In genomic region chr17:61454095-61454931, GRCh38 we compare ENCODE assay signal across 1 cellular context.
TF ChIP-seq lines count a peak whose summit lies in the region.

No MANE protein-coding gene starts in this region.

TF ChIP-seq in HepG2, 621 proteins besides CTCF, POLR2A, EP300 and RAD21 (continues in another document):
- TF ChIP-seq ARID5B (CRISPR knock-in tag; IDR thresholded peaks at IDR 0.05) (no peak), WIZ (CRISPR knock-in tag; IDR thresholded peaks at IDR 0.05) (no peak), ZNF816 (CRISPR knock-in tag; IDR thresholded peaks at IDR 0.05; ENCODE audit: borderline replicate concordance) (no peak), SIX1 (CRISPR knock-in tag; IDR thresholded peaks at IDR 0.05; ENCODE audit: borderline replicate concordance) (no peak), SP4 (CRISPR knock-in tag; IDR thresholded peaks at IDR 0.05) (no peak), TP53 (CRISPR knock-in tag; conservative IDR thresholded peaks at IDR 0.05) (no peak), ZNF784 (CRISPR knock-in tag; IDR thresholded peaks at IDR 0.05; ENCODE audit: borderline replicate concordance) (no peak), ZNF251 (CRISPR knock-in tag; IDR thresholded peaks at IDR 0.05) (no peak), THAP11 (CRISPR knock-in tag; IDR thresholded peaks at IDR 0.05) (no peak), RELA (CRISPR knock-in tag; IDR thresholded peaks at IDR 0.05) (no peak), ZNF782 (CRISPR knock-in tag; IDR thresholded peaks at IDR 0.05; ENCODE audit: borderline replicate concordance) (no peak), ZNF589 (CRISPR knock-in tag; conservative IDR thresholded peaks at IDR 0.05) (no peak), ZNF749 (CRISPR knock-in tag; IDR thresholded peaks at IDR 0.05; ENCODE audit: borderline replicate concordance) (no peak), NR3C1 (CRISPR knock-in tag; IDR thresholded peaks at IDR 0.05) (no peak), ZSCAN31 (CRISPR knock-in tag; IDR thresholded peaks at IDR 0.05; ENCODE audit: low read depth) (no peak), HNF4G (IDR thresholded peaks at IDR 0.05; ENCODE audit: borderline replicate concordance, low read depth, low read length) (no peak), HNF4G (CRISPR knock-in tag; IDR thresholded peaks at IDR 0.05; ENCODE audit: borderline replicate concordance, low read depth) (no peak), ZNF430 (CRISPR knock-in tag; IDR thresholded peaks at IDR 0.05) (no peak), SIN3A (IDR thresholded peaks at IDR 0.05; ENCODE audit: borderline replicate concordance, low read depth, low read length) (0 out of 2 replicates have a peak, but pooled peaks have one; percentile 3), SP2 (CRISPR knock-in tag; IDR thresholded peaks at IDR 0.05) (no peak), ARNT (IDR thresholded peaks at IDR 0.05) (no peak), MAZ (IDR thresholded peaks at IDR 0.05; ENCODE audit: borderline replicate concordance, low read depth, low read length) (no peak), MAZ (CRISPR knock-in tag; IDR thresholded peaks at IDR 0.05; ENCODE audit: low read depth) (no peak), ZFP41 (CRISPR knock-in tag; IDR thresholded peaks at IDR 0.05; ENCODE audit: borderline replicate concordance) (peak; percentile 28; the same call in 1 of the 2 replicates), HNRNPL (IDR thresholded peaks at IDR 0.05; ENCODE audit: low read depth, low read length) (no peak), HDAC6 (IDR thresholded peaks at IDR 0.05; ENCODE audit: low read depth, low read length) (no peak), HOXA9 (CRISPR knock-in tag; IDR thresholded peaks at IDR 0.05; ENCODE audit: borderline replicate concordance) (no peak), DNMT1 (CRISPR knock-in tag; IDR thresholded peaks at IDR 0.05) (peak; percentile 80; the same call in 1 of the 2 replicates), HCFC1 (IDR thresholded peaks at IDR 0.05; ENCODE audit: low read depth, low read length) (no peak), CBFB (CRISPR knock-in tag; IDR thresholded peaks at IDR 0.05) (no peak), NRL (CRISPR knock-in tag; IDR thresholded peaks at IDR 0.05; ENCODE audit: borderline replicate concordance) (no peak), ZMYM2 (CRISPR knock-in tag; IDR thresholded peaks at IDR 0.05) (no peak), GABPB1 (CRISPR knock-in tag; IDR thresholded peaks at IDR 0.05) (0 out of 2 replicates have a peak, but pooled peaks have one; percentile 44), KDM2A (CRISPR knock-in tag; IDR thresholded peaks at IDR 0.05; ENCODE audit: borderline replicate concordance, low read depth) (no peak), CCAR2 (optimal IDR thresholded peaks at IDR 0.05; ENCODE audit: low read depth, low read length) (no peak), ZNF615 (CRISPR knock-in tag; IDR thresholded peaks at IDR 0.05; ENCODE audit: borderline replicate concordance) (no peak), E2F2 (CRISPR knock-in tag; IDR thresholded peaks at IDR 0.05; ENCODE audit: borderline replicate concordance) (no peak), CBX1 (IDR thresholded peaks at IDR 0.05; ENCODE audit: low read depth) (no peak), NPAS2 (CRISPR knock-in tag; IDR thresholded peaks at IDR 0.05; ENCODE audit: borderline replicate concordance) (no peak), ZNF878 (CRISPR knock-in tag; IDR thresholded peaks at IDR 0.05) (no peak), ARID2 (CRISPR knock-in tag; IDR thresholded peaks at IDR 0.05; ENCODE audit: borderline replicate concordance) (no peak), AKAP8 (CRISPR knock-in tag; IDR thresholded peaks at IDR 0.05) (peak; percentile 13; the same call in 1 of the 2 replicates)
- TF ChIP-seq, protein P1, sequence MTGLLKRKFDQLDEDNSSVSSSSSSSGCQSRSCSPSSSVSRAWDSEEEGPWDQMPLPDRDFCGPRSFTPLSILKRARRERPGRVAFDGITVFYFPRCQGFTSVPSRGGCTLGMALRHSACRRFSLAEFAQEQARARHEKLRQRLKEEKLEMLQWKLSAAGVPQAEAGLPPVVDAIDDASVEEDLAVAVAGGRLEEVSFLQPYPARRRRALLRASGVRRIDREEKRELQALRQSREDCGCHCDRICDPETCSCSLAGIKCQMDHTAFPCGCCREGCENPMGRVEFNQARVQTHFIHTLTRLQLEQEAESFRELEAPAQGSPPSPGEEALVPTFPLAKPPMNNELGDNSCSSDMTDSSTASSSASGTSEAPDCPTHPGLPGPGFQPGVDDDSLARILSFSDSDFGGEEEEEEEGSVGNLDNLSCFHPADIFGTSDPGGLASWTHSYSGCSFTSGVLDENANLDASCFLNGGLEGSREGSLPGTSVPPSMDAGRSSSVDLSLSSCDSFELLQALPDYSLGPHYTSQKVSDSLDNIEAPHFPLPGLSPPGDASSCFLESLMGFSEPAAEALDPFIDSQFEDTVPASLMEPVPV (CRISPR knock-in tag; IDR thresholded peaks at IDR 0.05): no peak
- TF ChIP-seq, protein P2, sequence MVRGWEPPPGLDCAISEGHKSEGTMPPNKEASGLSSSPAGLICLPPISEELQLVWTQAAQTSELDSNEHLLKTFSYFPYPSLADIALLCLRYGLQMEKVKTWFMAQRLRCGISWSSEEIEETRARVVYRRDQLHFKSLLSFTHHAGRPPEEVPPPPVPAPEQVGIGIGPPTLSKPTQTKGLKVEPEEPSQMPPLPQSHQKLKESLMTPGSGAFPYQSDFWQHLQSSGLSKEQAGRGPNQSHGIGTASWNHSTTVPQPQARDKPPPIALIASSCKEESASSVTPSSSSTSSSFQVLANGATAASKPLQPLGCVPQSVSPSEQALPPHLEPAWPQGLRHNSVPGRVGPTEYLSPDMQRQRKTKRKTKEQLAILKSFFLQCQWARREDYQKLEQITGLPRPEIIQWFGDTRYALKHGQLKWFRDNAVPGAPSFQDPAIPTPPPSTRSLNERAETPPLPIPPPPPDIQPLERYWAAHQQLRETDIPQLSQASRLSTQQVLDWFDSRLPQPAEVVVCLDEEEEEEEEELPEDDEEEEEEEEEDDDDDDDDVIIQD (CRISPR knock-in tag; IDR thresholded peaks at IDR 0.05; ENCODE audit: low read depth): no peak
- TF ChIP-seq, protein P3, sequence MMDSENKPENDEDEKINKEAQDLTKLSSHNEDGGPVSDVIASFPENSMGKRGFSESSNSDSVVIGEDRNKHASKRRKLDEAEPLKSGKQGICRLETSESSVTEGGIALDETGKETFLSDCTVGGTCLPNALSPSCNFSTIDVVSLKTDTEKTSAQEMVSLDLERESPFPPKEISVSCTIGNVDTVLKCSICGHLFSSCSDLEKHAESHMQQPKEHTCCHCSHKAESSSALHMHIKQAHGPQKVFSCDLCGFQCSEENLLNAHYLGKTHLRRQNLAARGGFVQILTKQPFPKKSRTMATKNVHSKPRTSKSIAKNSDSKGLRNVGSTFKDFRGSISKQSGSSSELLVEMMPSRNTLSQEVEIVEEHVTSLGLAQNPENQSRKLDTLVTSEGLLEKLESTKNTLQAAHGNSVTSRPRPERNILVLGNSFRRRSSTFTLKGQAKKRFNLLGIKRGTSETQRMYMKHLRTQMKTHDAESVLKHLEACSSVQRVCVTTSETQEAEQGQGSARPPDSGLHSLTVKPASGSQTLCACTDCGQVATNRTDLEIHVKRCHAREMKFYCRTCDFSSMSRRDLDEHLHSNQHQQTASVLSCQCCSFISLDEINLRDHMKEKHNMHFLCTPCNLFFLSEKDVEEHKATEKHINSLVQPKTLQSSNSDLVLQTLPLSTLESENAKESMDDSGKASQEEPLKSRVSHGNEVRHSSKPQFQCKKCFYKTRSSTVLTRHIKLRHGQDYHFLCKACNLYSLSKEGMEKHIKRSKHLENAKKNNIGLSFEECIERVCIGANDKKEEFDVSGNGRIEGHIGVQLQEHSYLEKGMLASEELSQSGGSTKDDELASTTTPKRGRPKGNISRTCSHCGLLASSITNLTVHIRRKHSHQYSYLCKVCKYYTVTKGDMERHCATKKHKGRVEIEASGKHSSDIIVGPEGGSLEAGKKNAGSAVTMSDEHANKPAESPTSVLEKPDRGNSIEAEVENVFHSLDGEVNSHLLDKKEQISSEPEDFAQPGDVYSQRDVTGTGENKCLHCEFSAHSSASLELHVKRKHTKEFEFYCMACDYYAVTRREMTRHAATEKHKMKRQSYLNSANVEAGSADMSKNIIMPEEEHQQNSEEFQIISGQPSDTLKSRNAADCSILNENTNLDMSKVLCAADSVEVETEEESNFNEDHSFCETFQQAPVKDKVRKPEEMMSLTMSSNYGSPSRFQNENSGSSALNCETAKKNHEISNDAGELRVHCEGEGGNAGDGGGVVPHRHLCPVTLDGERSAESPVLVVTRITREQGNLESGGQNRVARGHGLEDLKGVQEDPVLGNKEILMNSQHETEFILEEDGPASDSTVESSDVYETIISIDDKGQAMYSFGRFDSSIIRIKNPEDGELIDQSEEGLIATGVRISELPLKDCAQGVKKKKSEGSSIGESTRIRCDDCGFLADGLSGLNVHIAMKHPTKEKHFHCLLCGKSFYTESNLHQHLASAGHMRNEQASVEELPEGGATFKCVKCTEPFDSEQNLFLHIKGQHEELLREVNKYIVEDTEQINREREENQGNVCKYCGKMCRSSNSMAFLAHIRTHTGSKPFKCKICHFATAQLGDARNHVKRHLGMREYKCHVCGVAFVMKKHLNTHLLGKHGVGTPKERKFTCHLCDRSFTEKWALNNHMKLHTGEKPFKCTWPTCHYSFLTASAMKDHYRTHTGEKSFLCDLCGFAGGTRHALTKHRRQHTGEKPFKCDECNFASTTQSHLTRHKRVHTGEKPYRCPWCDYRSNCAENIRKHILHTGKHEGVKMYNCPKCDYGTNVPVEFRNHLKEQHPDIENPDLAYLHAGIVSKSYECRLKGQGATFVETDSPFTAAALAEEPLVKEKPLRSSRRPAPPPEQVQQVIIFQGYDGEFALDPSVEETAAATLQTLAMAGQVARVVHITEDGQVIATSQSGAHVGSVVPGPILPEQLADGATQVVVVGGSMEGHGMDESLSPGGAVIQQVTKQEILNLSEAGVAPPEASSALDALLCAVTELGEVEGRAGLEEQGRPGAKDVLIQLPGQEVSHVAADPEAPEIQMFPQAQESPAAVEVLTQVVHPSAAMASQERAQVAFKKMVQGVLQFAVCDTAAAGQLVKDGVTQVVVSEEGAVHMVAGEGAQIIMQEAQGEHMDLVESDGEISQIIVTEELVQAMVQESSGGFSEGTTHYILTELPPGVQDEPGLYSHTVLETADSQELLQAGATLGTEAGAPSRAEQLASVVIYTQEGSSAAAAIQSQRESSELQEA (CRISPR knock-in tag; IDR thresholded peaks at IDR 0.05; ENCODE audit: not compliant biosample characterization): no peak
- TF ChIP-seq, protein P4, sequence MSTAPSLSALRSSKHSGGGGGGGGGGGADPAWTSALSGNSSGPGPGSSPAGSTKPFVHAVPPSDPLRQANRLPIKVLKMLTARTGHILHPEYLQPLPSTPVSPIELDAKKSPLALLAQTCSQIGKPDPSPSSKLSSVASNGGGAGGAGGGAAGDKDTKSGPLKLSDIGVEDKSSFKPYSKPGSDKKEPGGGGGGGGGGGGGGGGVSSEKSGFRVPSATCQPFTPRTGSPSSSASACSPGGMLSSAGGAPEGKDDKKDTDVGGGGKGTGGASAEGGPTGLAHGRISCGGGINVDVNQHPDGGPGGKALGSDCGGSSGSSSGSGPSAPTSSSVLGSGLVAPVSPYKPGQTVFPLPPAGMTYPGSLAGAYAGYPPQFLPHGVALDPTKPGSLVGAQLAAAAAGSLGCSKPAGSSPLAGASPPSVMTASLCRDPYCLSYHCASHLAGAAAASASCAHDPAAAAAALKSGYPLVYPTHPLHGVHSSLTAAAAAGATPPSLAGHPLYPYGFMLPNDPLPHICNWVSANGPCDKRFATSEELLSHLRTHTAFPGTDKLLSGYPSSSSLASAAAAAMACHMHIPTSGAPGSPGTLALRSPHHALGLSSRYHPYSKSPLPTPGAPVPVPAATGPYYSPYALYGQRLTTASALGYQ (CRISPR knock-in tag; IDR thresholded peaks at IDR 0.05): no peak
